Comparison of ENCODE assay signal across 8 cellular contexts in genomic region chr10:21173964-21174669, GRCh38.
DNase-seq lines count a peak whose midpoint lies in the region; ATAC-seq and TF ChIP-seq lines count a peak whose summit lies in the region.

No MANE protein-coding gene starts in this region.

- peak; percentile 66 for ATAC-seq in GM18505 (IDR thresholded peaks at IDR 0.05; ENCODE audit: unreplicated experiment)

- peak; percentile 8 for DNase-seq in activated CD4-positive, alpha-beta T cell treated with anti-CD3 and anti-CD28 coated beads, Interleukin-2, amount 10 ng/mL, durations not matched to agents 7 days and 5 days
- DNase-seq in fibroblast of pulmonary artery (ENCODE audit: low read depth) (peak; percentile 24), tibial artery (peak in 1 of 2 donors; percentile 66), globus pallidus (ENCODE audit: low spot score) (no peak), SKM-1 treated with dmso at 0.1 percent for 144 hours (lab: John Stamatoyannopoulos, UW; ENCODE audit: unreplicated experiment) (no peak)

- TF ChIP-seq CTCF in fibroblast of pulmonary artery (IDR thresholded peaks at IDR 0.05; ENCODE audit: low read length, missing control alignments): no peak
- TF ChIP-seq CTCF in tibial artery (IDR thresholded peaks at IDR 0.05): no peak

- H3K27ac ChIP-seq in HUES64 (ENCODE audit: low read depth, low read length) (peak overlapping the region; percentile 24; the same call in 1 of the 2 replicates), tibial artery (no peak overlapping the region)

- H2AFZ ChIP-seq in neuron (ENCODE audit: low read depth, low read length): peak overlapping the region; percentile 95

- peak overlapping the region; percentile 59 for H3K9ac ChIP-seq in HUES64 (ENCODE audit: low read depth, low read length)

- H3K27me3 ChIP-seq in HUES64 (ENCODE audit: insufficient read depth, low read length) (peaks cover 35% of the 10 kb centered on the region), neuron (ENCODE audit: insufficient read depth, low read length) (no peaks in the 10 kb centered on the region), tibial artery (peaks cover 0 to 51% of the 10 kb centered on the region in 2 donors)

- CTCF ChIA-PET in activated CD4-positive, alpha-beta T cell treated with anti-CD3 and anti-CD28 coated beads, Interleukin-2, amount 10 ng/mL, durations not matched to agents 7 days and 5 days (lab: Charles Lee): no interaction called here

- H3K4me3 Mint-ChIP-seq in activated CD4-positive, alpha-beta T cell treated with anti-CD3 and anti-CD28 coated beads, Interleukin-2, amount 10 ng/mL, durations not matched to agents 7 days and 5 days: no peak overlapping the region

- H3K9me3 ChIP-seq in HUES64 (ENCODE audit: insufficient read depth, low read depth, low read length) (no peaks in the 10 kb centered on the region), neuron (ENCODE audit: low read length) (peaks cover 2% of the 10 kb centered on the region), tibial artery (no peaks in the 10 kb centered on the region)

- H3K4me3 ChIP-seq in HUES64 (ENCODE audit: low read length): peak overlapping the region; percentile 74
- H3K4me3 ChIP-seq in fibroblast of pulmonary artery (replicated peaks; ENCODE audit: low read depth, low read length): peak overlapping the region; percentile 66
- H3K4me3 ChIP-seq in neuron (ENCODE audit: low read length): peak overlapping the region; percentile 85
- H3K4me3 ChIP-seq in tibial artery: peak overlapping the region; percentile 28 to 55

- TF ChIP-seq POLR2A in GM18505 (IDR thresholded peaks at IDR 0.05; ENCODE audit: borderline replicate concordance, extremely low read depth, insufficient read depth, insufficient read length): no peak

- POLR2A ChIA-PET in activated CD4-positive, alpha-beta T cell treated with anti-CD3 and anti-CD28 coated beads, Interleukin-2, amount 10 ng/mL, durations not matched to agents 7 days and 5 days (lab: Charles Lee): no interaction called here

- H3K4me1 ChIP-seq in HUES64 (ENCODE audit: insufficient read depth, low read length) (peaks cover 26% of the 10 kb centered on the region), neuron (ENCODE audit: insufficient read depth, low read length) (peaks cover 41% of the 10 kb centered on the region), tibial artery (peaks cover 0 to 22% (median 19%) of the 10 kb centered on the region in 4 donors)

- peaks cover 8% of the 10 kb centered on the region for H3K4me1 Mint-ChIP-seq in activated CD4-positive, alpha-beta T cell treated with anti-CD3 and anti-CD28 coated beads, Interleukin-2, amount 10 ng/mL, durations not matched to agents 7 days and 5 days

- peaks cover 58% of the 10 kb centered on the region for H3K27me3 Mint-ChIP-seq in activated CD4-positive, alpha-beta T cell treated with anti-CD3 and anti-CD28 coated beads, Interleukin-2, amount 10 ng/mL, durations not matched to agents 7 days and 5 days

- H3K9me3 Mint-ChIP-seq in activated CD4-positive, alpha-beta T cell treated with anti-CD3 and anti-CD28 coated beads, Interleukin-2, amount 10 ng/mL, durations not matched to agents 7 days and 5 days: no peaks in the 10 kb centered on the region

- WGBS in HUES64: under 1% methylated on average over 79 of the region's 80 CpGs

- H3K36me3 ChIP-seq in HUES64 (ENCODE audit: insufficient read depth, low read length) (peaks cover 4% of the 10 kb centered on the region; the same call in 1 of the 2 replicates), neuron (ENCODE audit: insufficient read depth, low read length) (peaks cover 4% of the 10 kb centered on the region), tibial artery (no peaks in the 10 kb centered on the region)

- H3K36me3 Mint-ChIP-seq in activated CD4-positive, alpha-beta T cell treated with anti-CD3 and anti-CD28 coated beads, Interleukin-2, amount 10 ng/mL, durations not matched to agents 7 days and 5 days (ENCODE audit: low read depth): no peaks in the 10 kb centered on the region

- intact Hi-C loops in tibial artery (cut with DNase I; ENCODE audit: low total_unique reads): no loop called here

- H3K27ac Mint-ChIP-seq in activated CD4-positive, alpha-beta T cell treated with anti-CD3 and anti-CD28 coated beads, Interleukin-2, amount 10 ng/mL, durations not matched to agents 7 days and 5 days: no peak overlapping the region

Comparison
In these comparisons a context has a peak if more than half of its experiments do, and no peak if none do; other contexts are left out.
1. DNase-seq: peak in activated CD4-positive, alpha-beta T cell treated with anti-CD3 and anti-CD28 coated beads, Interleukin-2, amount 10 ng/mL, durations not matched to agents 7 days and 5 days (single experiment) and fibroblast of pulmonary artery (single experiment); none in globus pallidus (single experiment) and SKM-1 treated with dmso at 0.1 percent for 144 hours (single experiment).
2. Peak in every context shown above with its lines, with median percentiles within 50 percentile points of each other: H3K4me3 ChIP-seq.